ENCODE assay signal across 8 cellular contexts in the genomic region with DNA sequence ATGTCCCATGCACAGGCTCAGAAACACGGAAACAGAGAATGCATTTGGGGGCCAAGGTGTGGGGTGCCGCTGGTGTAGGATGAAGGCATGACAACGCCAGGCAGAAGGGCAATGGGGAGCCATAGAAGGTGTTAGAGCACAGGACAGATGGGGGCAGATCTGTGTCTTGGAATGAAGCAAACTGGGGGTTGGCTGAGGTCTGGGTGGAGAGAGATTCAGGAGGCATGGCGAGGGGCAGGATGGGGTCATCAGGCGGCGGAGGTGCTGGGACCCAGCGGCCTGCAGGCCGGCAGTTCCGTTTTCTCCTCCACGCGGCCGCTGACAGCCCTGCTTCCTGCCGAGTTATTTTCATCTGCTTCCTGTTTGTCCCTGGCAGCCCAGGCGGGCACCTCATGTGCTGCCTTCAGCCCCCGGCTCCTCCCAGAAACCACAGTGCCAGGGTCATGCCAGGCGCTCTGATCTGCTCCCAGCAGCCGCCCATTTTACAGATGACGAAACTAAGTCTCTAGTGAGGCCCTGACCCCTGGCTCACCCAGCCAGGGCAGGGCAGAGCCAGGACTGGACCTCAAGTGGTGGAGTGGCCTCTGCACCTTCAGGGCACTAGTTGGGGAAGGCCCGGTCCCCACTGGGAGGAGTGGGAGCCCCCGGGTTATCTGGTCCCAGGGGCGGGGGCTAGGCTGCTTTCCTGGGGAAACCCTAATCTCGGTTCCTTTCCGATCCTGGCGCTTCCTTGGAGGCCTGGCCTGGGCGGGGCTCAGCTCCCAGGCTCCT. TPM values are rescaled to one million over a fixed set of nuclear protein-coding genes. Genes with fewer than 3 reads are reported as not detected.
DNase-seq lines count a peak whose midpoint lies in the region.

No MANE protein-coding gene starts in this region.

- DNase-seq in DMS53 (lab: John Stamatoyannopoulos, UW) (peak; percentile 33), DMS53 treated with DMSO at 0.1 percent for 48 hours (lab: John Stamatoyannopoulos, UW; ENCODE audit: unreplicated experiment) (no peak), foreskin melanocyte (peak; percentile 59), 8988T (no peak), HCEC 1CT (no peak), mesenteric fat pad (ENCODE audit: low spot score) (no peak)
- peak; percentile 72 for DNase-seq in activated CD4-positive, alpha-beta T cell treated with anti-CD3 and anti-CD28 coated beads for 48 hours
- peak; percentile 60 for DNase-seq in stimulated activated CD4-positive, alpha-beta T cell treated with anti-CD3 and anti-CD28 coated beads, Interleukin-4, amount 100 ng/mL, for 24 hours

RNA-seq across cellular contexts. Expression of a gene that starts 2.2 kb away (rescaled TPM):
- total RNA-seq in mesenteric fat pad, result 25.5 TPM

RNA-seq across cellular contexts. Expression of a gene that starts 26.0 kb away (rescaled TPM):
- 205 TPM for total RNA-seq in mesenteric fat pad

RNA-seq across cellular contexts. Expression of a gene that starts 29.3 kb away (rescaled TPM):
- 19.9 TPM for total RNA-seq in mesenteric fat pad

RNA-seq across cellular contexts. Expression of a gene that starts 34.6 kb away (rescaled TPM):
- total RNA-seq in mesenteric fat pad, result 920 TPM

RNA-seq across cellular contexts. Expression of a gene that starts 42.8 kb away (rescaled TPM):
- total RNA-seq in mesenteric fat pad, result 124 TPM

Comparison
In these comparisons a context has a peak if more than half of its experiments do, and no peak if none do; other contexts are left out.
1. DNase-seq: peak in DMS53 (single experiment), activated CD4-positive, alpha-beta T cell treated with anti-CD3 and anti-CD28 coated beads for 48 hours (single experiment), foreskin melanocyte (single experiment) and stimulated activated CD4-positive, alpha-beta T cell treated with anti-CD3 and anti-CD28 coated beads, Interleukin-4, amount 100 ng/mL, for 24 hours (single experiment); none in DMS53 treated with DMSO at 0.1 percent for 48 hours (single experiment), 8988T (single experiment), HCEC 1CT (single experiment) and mesenteric fat pad (single experiment).